In the genomic region with DNA sequence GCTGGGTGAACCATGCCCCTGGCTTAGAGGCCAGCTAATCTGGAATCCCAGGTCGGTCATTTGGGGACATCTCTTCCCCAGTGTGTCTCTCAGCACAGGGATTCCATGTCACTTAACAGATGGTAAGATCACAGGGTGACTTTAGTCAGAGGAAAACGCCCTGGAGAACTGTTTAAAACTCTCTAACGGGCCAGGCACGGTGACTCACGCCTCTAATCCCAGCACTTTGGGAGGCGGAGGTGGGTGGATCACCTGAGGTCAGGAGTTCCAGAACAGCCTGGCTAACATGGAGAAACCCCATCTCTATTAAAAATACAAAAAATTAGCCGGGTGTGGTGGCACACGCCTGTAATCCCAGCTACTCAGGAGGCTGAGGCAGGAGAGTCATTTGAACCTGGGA, we compare ENCODE assay signal across 8 cellular contexts. TPM values are rescaled to one million over a fixed set of nuclear protein-coding genes. Genes with fewer than 3 reads are reported as not detected.
DNase-seq lines count a peak whose midpoint lies in the region; ATAC-seq, FAIRE-seq and TF ChIP-seq lines count a peak whose summit lies in the region.
"Not testable (repeated sequence)": the region's sequence is repeated elsewhere in the genome, so short reads cannot be mapped to it uniquely, and the experiment has no call there.
"Had no signal": no experiment of that assay in that cellular context is flagged by ENCODE, and none has a peak within 500 bp of the region (broad histone marks: within the 10 kb centered on the region; RNA-seq: fewer than 3 reads in every experiment).

No MANE protein-coding gene starts in this region.

- H3K9me3 ChIP-seq in PC-3 (ENCODE audit: low read length) = not testable (repeated sequence)
- peaks cover 0 to 14% of the 10 kb centered on the region in 2 donors for H3K9me3 ChIP-seq in left lung

- H4K20me1 ChIP-seq in GM23338 (replicated peaks; ENCODE audit: insufficient read depth); PC-3 (ENCODE audit: low read length): not testable (repeated sequence)

- peaks cover 10% of the 10 kb centered on the region for H3K79me2 ChIP-seq in GM23338 (replicated peaks; ENCODE audit: insufficient read depth)
- not testable (repeated sequence) for H3K79me2 ChIP-seq in PC-3 (ENCODE audit: low read length)

- H3K4me3 Mint-ChIP-seq in GM23338 = peak overlapping the region; percentile 86; the same call in 2 of the 3 replicates
- peak overlapping the region; percentile 81 for H3K4me3 Mint-ChIP-seq in WTC11
- peak overlapping the region; percentile 86 for H3K4me3 Mint-ChIP-seq in neural crest cell
- H3K4me3 Mint-ChIP-seq in type B pancreatic cell = peak overlapping the region; percentile 89

- H3K9me2 ChIP-seq in GM23338 (ENCODE audit: insufficient read depth); PC-3 (replicated peaks; ENCODE audit: low read length): not testable (repeated sequence)

- H3K27me3 ChIP-seq in GM23338 (ENCODE audit: insufficient read depth); PC-3 (ENCODE audit: low read length); bronchial epithelial cell (ENCODE audit: control insufficient read depth, insufficient read depth, low read length): not testable (repeated sequence)
- H3K27me3 ChIP-seq in left lung = peaks cover 4 to 51% of the 10 kb centered on the region in 2 donors

- H3K36me3 Mint-ChIP-seq in GM23338 (ENCODE audit: low read depth) (peaks cover 37% of the 10 kb centered on the region), WTC11 (peaks cover 27% of the 10 kb centered on the region), neural crest cell (ENCODE audit: low read depth) (peaks cover 28% of the 10 kb centered on the region), type B pancreatic cell (peaks cover 28% of the 10 kb centered on the region)

- H3K4me1 ChIP-seq in GM23338 (ENCODE audit: insufficient read depth) (peaks cover 12% of the 10 kb centered on the region), PC-3 (ENCODE audit: insufficient read depth, low read length) (peaks cover 21% of the 10 kb centered on the region), left lung (peaks cover 0 to 34% of the 10 kb centered on the region in 2 donors)

- not testable (repeated sequence) for H3K36me3 ChIP-seq in GM23338 (ENCODE audit: insufficient read depth); PC-3 (ENCODE audit: low read depth, low read length); bronchial epithelial cell (ENCODE audit: control insufficient read depth, insufficient read depth, low read length); left lung

- H2AFZ ChIP-seq in GM23338; PC-3 (ENCODE audit: low read length): not testable (repeated sequence)

- not testable (repeated sequence) for H3K27ac Mint-ChIP-seq in GM23338; WTC11; neural crest cell (ENCODE audit: unreplicated experiment)
- peak overlapping the region; percentile 78 for H3K27ac Mint-ChIP-seq in type B pancreatic cell

- not testable (repeated sequence) for TF ChIP-seq CTCF in GM23338 (conservative IDR thresholded peaks at IDR 0.05; ENCODE audit: low read depth in 2 of 2); PC-3 (conservative IDR thresholded peaks at IDR 0.05; ENCODE audit: low read depth, low read length); WTC11 (IDR thresholded peaks at IDR 0.05); bronchial epithelial cell (IDR thresholded peaks at IDR 0.05; ENCODE audit: insufficient read depth, low read length, severe bottlenecking); left lung (IDR thresholded peaks at IDR 0.05); neural crest cell (conservative IDR thresholded peaks at IDR 0.05); type B pancreatic cell (conservative IDR thresholded peaks at IDR 0.05)

- H3K4me3 ChIP-seq in GM23338; PC-3 (ENCODE audit: low read length); bronchial epithelial cell (ENCODE audit: low read depth, low read length); left lung: not testable (repeated sequence)

- not testable (repeated sequence) for ATAC-seq in GM23338, WTC11
- ATAC-seq in PC-3 (peak; percentile 63), left lung (peak; percentile 22)

- peaks cover 31% of the 10 kb centered on the region for H3K9me3 Mint-ChIP-seq in GM23338
- H3K9me3 Mint-ChIP-seq in WTC11 = peaks cover 30% of the 10 kb centered on the region
- peaks cover 11% of the 10 kb centered on the region for H3K9me3 Mint-ChIP-seq in neural crest cell
- peaks cover 11% of the 10 kb centered on the region for H3K9me3 Mint-ChIP-seq in type B pancreatic cell

- not testable (repeated sequence) for H3F3A ChIP-seq in GM23338 (replicated peaks; ENCODE audit: low read depth); PC-3 (ENCODE audit: low read length, unreplicated experiment)

- DNase-seq in GM23338 (ENCODE audit: low spot score); WTC11 (ENCODE audit: low spot score); left lung; neural crest cell (ENCODE audit: low read depth, low spot score); type B pancreatic cell (ENCODE audit: extremely low spot score, unreplicated experiment): not testable (repeated sequence)
- peak; percentile 49 for DNase-seq in PC-3
- peak; percentile 10 for DNase-seq in bronchial epithelial cell (ENCODE audit: low read depth)

- not testable (repeated sequence) for FAIRE-seq in bronchial epithelial cell (lab: Jason Lieb, UNC)

- BruUV-seq in PC-3 (replicated peaks; lab: Mats Ljungman, UMichigan) = not testable (repeated sequence)

- H3K9ac ChIP-seq in PC-3 (ENCODE audit: low read length) = not testable (repeated sequence)

- CTCF ChIA-PET in PC-3 (lab: Charles Lee); WTC11 (lab: Charles Lee): not testable (repeated sequence)

- not testable (repeated sequence) for H3K27ac ChIP-seq in GM23338 (ENCODE audit: low read depth); PC-3 (ENCODE audit: low read length); left lung

- H3K4me2 ChIP-seq in GM23338 (0 out of 2 replicates have a peak overlapping the region, but pooled peaks have one; percentile 98), PC-3 (ENCODE audit: low read length) (0 out of 2 replicates have a peak overlapping the region, but pooled peaks have one; percentile 80)

- peaks cover 27% of the 10 kb centered on the region for H3K27me3 Mint-ChIP-seq in GM23338 (ENCODE audit: insufficient read depth, low read depth, poor library complexity)
- H3K27me3 Mint-ChIP-seq in WTC11 (ENCODE audit: low read depth) = peaks cover 45% of the 10 kb centered on the region
- H3K27me3 Mint-ChIP-seq in neural crest cell (ENCODE audit: low read depth) = peaks cover 20% of the 10 kb centered on the region
- H3K27me3 Mint-ChIP-seq in type B pancreatic cell = peaks cover 17% of the 10 kb centered on the region

- H3K4me1 Mint-ChIP-seq in GM23338, WTC11, neural crest cell: not testable (repeated sequence)
- peaks cover 15% of the 10 kb centered on the region for H3K4me1 Mint-ChIP-seq in type B pancreatic cell (ENCODE audit: unreplicated experiment)

- intact Hi-C loops in PC-3 (cut with micrococcal nuclease); left lung (cut with DNase I): not testable (repeated sequence)

- POLR2A ChIA-PET in PC-3 (lab: Charles Lee; ENCODE audit: unreplicated experiment); WTC11 (lab: Charles Lee): not testable (repeated sequence)

RNA-seq across cellular contexts. Expression of a gene that starts 1.7 kb away (rescaled TPM):
- 11.8 and 14.1 TPM in 2 replicates for total RNA-seq in GM23338 (2014; rRNA removed; shearing (Covaris generic))
- 4.4 and 4.6 TPM in 2 replicates for polyA plus RNA-seq in GM23338 (2016; fragmentation: Nextera tagmentation; extraction: Ambion mirVana)
- total RNA-seq in PC-3 (2014; rRNA removed) = 2.3 and 3.9 TPM in 2 replicates
- total RNA-seq in WTC11 (2021) = 6.9 to 10.8 TPM (median 7.9 TPM) in 3 replicates
- total RNA-seq in bronchial epithelial cell = 0.53 and 1.9 TPM in 2 replicates
- 10 to 100 TPM; 13.1 to 17.3 TPM for total RNA-seq in left lung
- total RNA-seq in neural crest cell = 14.5 and 17.0 TPM in 2 replicates
- total RNA-seq in type B pancreatic cell (ENCODE audit: low replicate concordance) = 27.6 and 42.9 TPM in 2 replicates
- total RNA-seq: H4 had no signal

RNA-seq across cellular contexts. Expression of a gene that starts 50.3 kb away (rescaled TPM):
- 10.6 and 11.1 TPM in 2 replicates for total RNA-seq in GM23338 (2014; rRNA removed; shearing (Covaris generic))
- polyA plus RNA-seq in GM23338 (2016; fragmentation: Nextera tagmentation; extraction: Ambion mirVana) = 33.3 and 35.5 TPM in 2 replicates
- total RNA-seq in PC-3 (2014; rRNA removed) (19.1 and 21.3 TPM in 2 replicates), WTC11 (2021) (27.9 to 29.9 TPM (median 29.7 TPM) in 3 replicates), bronchial epithelial cell (1.3 and 1.7 TPM in 2 replicates), left lung (10 to 100 TPM in 1 of 2 donors, 1 to 10 TPM in 1; 8.4 to 11.6 TPM), neural crest cell (36.5 and 46.4 TPM in 2 replicates), type B pancreatic cell (ENCODE audit: low replicate concordance) (10.7 and 18.8 TPM in 2 replicates)

RNA-seq across cellular contexts. Expression of a gene that starts 50.6 kb away (rescaled TPM):
- total RNA-seq in GM23338 (2014; rRNA removed; shearing (Covaris generic)) = 61.3 and 65.6 TPM in 2 replicates
- 28.7 and 29.0 TPM in 2 replicates for polyA plus RNA-seq in GM23338 (2016; fragmentation: Nextera tagmentation; extraction: Ambion mirVana)
- total RNA-seq in PC-3 (2014; rRNA removed) (68.3 and 76.1 TPM in 2 replicates), WTC11 (2021) (70.3 to 94.3 TPM (median 73.4 TPM) in 3 replicates), bronchial epithelial cell (15.5 and 21.9 TPM in 2 replicates), left lung (100 to 1,000 TPM in 1 of 2 donors, 10 to 100 TPM in 1; 89.5 to 149 TPM), neural crest cell (113 and 119 TPM in 2 replicates), type B pancreatic cell (ENCODE audit: low replicate concordance) (71.7 and 83.8 TPM in 2 replicates)
